In the genomic region with DNA sequence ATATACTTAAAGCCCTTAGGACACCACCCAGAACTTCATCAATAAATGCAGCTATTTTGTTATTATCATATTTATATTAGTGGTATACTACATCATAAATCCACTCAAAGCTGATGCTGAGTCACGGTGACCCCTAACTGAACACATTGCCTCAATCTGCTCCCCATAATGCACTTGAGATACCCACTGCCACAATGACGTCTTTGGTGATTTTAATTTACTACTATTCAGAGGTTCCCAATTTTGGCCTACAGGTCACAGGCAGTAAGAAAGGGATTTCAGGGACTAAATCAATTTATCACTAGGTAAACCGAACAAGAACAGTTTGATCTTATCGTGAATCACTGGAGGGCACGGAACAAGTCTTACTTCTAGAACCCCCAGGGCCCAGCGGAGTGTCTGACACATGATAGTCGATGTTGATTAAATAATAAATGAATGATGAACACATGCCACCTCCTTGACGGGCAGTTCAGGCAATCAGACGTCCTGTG, we compare ENCODE assay signal across 8 cellular contexts. TPM values are rescaled to one million over a fixed set of nuclear protein-coding genes. Genes with fewer than 3 reads are reported as not detected.
A peak's percentile ranks its signal among the peaks of the same experiment; 100 is the strongest.
DNase-seq lines count a peak whose midpoint lies in the region; ATAC-seq lines count a peak whose summit lies in the region.

No MANE protein-coding gene starts in this region.

- peak overlapping the region; percentile 77 to 81 for H3K9ac ChIP-seq in stomach smooth muscle (ENCODE audit: low read length in 2 of 2)

- no peaks in the 10 kb centered on the region for H3K4me1 ChIP-seq in stomach smooth muscle (ENCODE audit: control insufficient read depth, insufficient read depth, low read length)

- H3K4me1 Mint-ChIP-seq in T-helper 2 cell treated with Interferon-gamma antibody and Interleukin-4, amounts not matched to agents 5 μg/mL and 100 μg/mL, for 36 hours (ENCODE audit: low read depth): peaks cover 29% of the 10 kb centered on the region
- peaks cover 33% of the 10 kb centered on the region for H3K4me1 Mint-ChIP-seq in activated naive CD8-positive, alpha-beta T cell treated with anti-CD3 and anti-CD28 coated beads for 36 hours

- intact Hi-C loops in head of caudate nucleus (cut with DNase I): loop anchor here (1.0 kb wide), 1 partner anchor 70 kb away; the partner anchor contains the start of gene PRKAB2

- peaks cover 4% of the 10 kb centered on the region for H3K27me3 Mint-ChIP-seq in T-helper 2 cell treated with Interferon-gamma antibody and Interleukin-4, amounts not matched to agents 5 μg/mL and 100 μg/mL, for 36 hours (ENCODE audit: low read depth)
- peaks cover 4% of the 10 kb centered on the region for H3K27me3 Mint-ChIP-seq in activated naive CD8-positive, alpha-beta T cell treated with anti-CD3 and anti-CD28 coated beads for 36 hours

- no peaks in the 10 kb centered on the region for H3K36me3 ChIP-seq in stomach smooth muscle (ENCODE audit: control insufficient read depth in 2 of 2, insufficient read depth in 2 of 2, low read length in 2 of 2)

- peak overlapping the region; percentile 78 for H3K27ac ChIP-seq in stomach smooth muscle (ENCODE audit: low read length)

- peak overlapping the region; percentile 80 for H3K4me3 Mint-ChIP-seq in T-helper 2 cell treated with Interferon-gamma antibody and Interleukin-4, amounts not matched to agents 5 μg/mL and 100 μg/mL, for 36 hours
- H3K4me3 Mint-ChIP-seq in activated naive CD8-positive, alpha-beta T cell treated with anti-CD3 and anti-CD28 coated beads for 36 hours: peak overlapping the region; percentile 79

- H3K27ac Mint-ChIP-seq in T-helper 2 cell treated with Interferon-gamma antibody and Interleukin-4, amounts not matched to agents 5 μg/mL and 100 μg/mL, for 36 hours: peak overlapping the region; percentile 84
- H3K27ac Mint-ChIP-seq in activated naive CD8-positive, alpha-beta T cell treated with anti-CD3 and anti-CD28 coated beads for 36 hours: peak overlapping the region; percentile 80

- no peak for DNase-seq in T-helper 2 cell treated with Interferon-gamma antibody and Interleukin-4, amounts not matched to agents 5 μg/mL and 100 μg/mL, for 36 hours (ENCODE audit: low spot score)
- DNase-seq in T-helper 2 cell (no peak), inferior parietal cortex (ENCODE audit: extremely low spot score) (peak; percentile 15), ecto neural progenitor cell (ENCODE audit: low spot score) (no peak), head of caudate nucleus (no peak)
- no peak for DNase-seq in activated naive CD8-positive, alpha-beta T cell treated with anti-CD3 and anti-CD28 coated beads for 36 hours

- no peaks in the 10 kb centered on the region for H3K27me3 ChIP-seq in stomach smooth muscle (ENCODE audit: control insufficient read depth in 1 of 2, insufficient read depth in 2 of 2, low read length in 2 of 2)

- H3K9me3 ChIP-seq in stomach smooth muscle (ENCODE audit: control insufficient read depth in 2 of 2, low read length in 2 of 2): no peaks in the 10 kb centered on the region

- H3K4me3 ChIP-seq in stomach smooth muscle (ENCODE audit: low read length in 2 of 2): peak overlapping the region; percentile 85 to 96

- no peak for ATAC-seq in HG02885 (IDR thresholded peaks at IDR 0.05; ENCODE audit: poor library complexity, unreplicated experiment)

- H3K36me3 Mint-ChIP-seq in T-helper 2 cell treated with Interferon-gamma antibody and Interleukin-4, amounts not matched to agents 5 μg/mL and 100 μg/mL, for 36 hours (ENCODE audit: low read depth): peaks cover 13% of the 10 kb centered on the region
- H3K36me3 Mint-ChIP-seq in activated naive CD8-positive, alpha-beta T cell treated with anti-CD3 and anti-CD28 coated beads for 36 hours: peaks cover 21% of the 10 kb centered on the region

- H3K9me3 Mint-ChIP-seq in T-helper 2 cell treated with Interferon-gamma antibody and Interleukin-4, amounts not matched to agents 5 μg/mL and 100 μg/mL, for 36 hours: no peaks in the 10 kb centered on the region
- no peaks in the 10 kb centered on the region for H3K9me3 Mint-ChIP-seq in activated naive CD8-positive, alpha-beta T cell treated with anti-CD3 and anti-CD28 coated beads for 36 hours

RNA-seq across cellular contexts. Expression of gene CHD1L, which starts 0.5 kb away (rescaled TPM):
- 10 to 100 TPM; 65.9 to 70.0 TPM for total RNA-seq in activated naive CD8-positive, alpha-beta T cell treated with anti-CD3 and anti-CD28 coated beads for 36 hours

RNA-seq across cellular contexts. Expression of gene FMO5, which starts 16.9 kb away (rescaled TPM):
- total RNA-seq in activated naive CD8-positive, alpha-beta T cell treated with anti-CD3 and anti-CD28 coated beads for 36 hours: under 1 TPM; 0.22 to 0.31 TPM
